ENCODE assay signal across 14 cellular contexts in genomic region chr15:70503073-70503745, GRCh38.
DNase-seq lines count a peak whose midpoint lies in the region; ATAC-seq, FAIRE-seq and TF ChIP-seq lines count a peak whose summit lies in the region.
"Had no signal": no experiment of that assay in that cellular context is flagged by ENCODE, and none has a peak within 500 bp of the region (broad histone marks: within the 10 kb centered on the region; RNA-seq: fewer than 3 reads in every experiment).

No MANE protein-coding gene starts in this region.

- peak overlapping the region in 3 of 4 donors; percentile 43 to 81 (median 65) for H3K4me3 Mint-ChIP-seq in IgD-negative memory B cell
- H3K4me3 Mint-ChIP-seq in memory B cell, result peak overlapping the region; percentile 45

- no peaks in the 10 kb centered on the region for H3K9me3 ChIP-seq in gastroesophageal sphincter

- WGBS in gastroesophageal sphincter (ENCODE audit: low coverage in 1 of 2), 2 donors, result 74 to 92% methylated on average over 4 to 7 of the region's 8 CpGs

- H3K36me3 Mint-ChIP-seq in IgD-negative memory B cell (no peaks in the 10 kb centered on the region), memory B cell (no peaks in the 10 kb centered on the region)

- no peak overlapping the region for H3K27ac ChIP-seq in gastroesophageal sphincter
- H3K27ac ChIP-seq: cardiac muscle cell had no signal

- H3K4me1 Mint-ChIP-seq in IgD-negative memory B cell (peaks cover 28 to 47% (median 40%) of the 10 kb centered on the region in 3 donors), memory B cell (peaks cover 30% of the 10 kb centered on the region)

- no peak for TF ChIP-seq CTCF in gastroesophageal sphincter (IDR thresholded peaks at IDR 0.05)

- no peak overlapping the region for H3K4me3 ChIP-seq in gastroesophageal sphincter
- H3K4me3 ChIP-seq: cardiac muscle cell had no signal

- H3K9me3 Mint-ChIP-seq in IgD-negative memory B cell, result no peaks in the 10 kb centered on the region
- no peaks in the 10 kb centered on the region for H3K9me3 Mint-ChIP-seq in memory B cell

- H3K36me3 ChIP-seq in gastroesophageal sphincter, result no peaks in the 10 kb centered on the region
- H3K36me3 ChIP-seq: cardiac muscle cell had no signal

- TF ChIP-seq POLR2A in GM12892 (IDR thresholded peaks at IDR 0.05; ENCODE audit: low read depth, low read length) (no peak), gastroesophageal sphincter (IDR thresholded peaks at IDR 0.05) (no peak)

- H3K27me3 Mint-ChIP-seq in IgD-negative memory B cell, result peaks cover 2% of the 10 kb centered on the region
- H3K27me3 Mint-ChIP-seq in memory B cell, result no peaks in the 10 kb centered on the region

- peak; percentile 91 for FAIRE-seq in GM12892 (lab: Jason Lieb, UNC)

- H3K27ac Mint-ChIP-seq in IgD-negative memory B cell, result peak overlapping the region; percentile 69 to 93 (median 80)
- H3K27ac Mint-ChIP-seq in memory B cell, result peak overlapping the region; percentile 71

- DNase-seq in GM12892 (ENCODE audit: insufficient read length) (no peak), memory B cell (ENCODE audit: low spot score in 2 of 2) (no peak), CD1c-positive myeloid dendritic cell (ENCODE audit: extremely low spot score) (no peak)
- no peak for DNase-seq in activated CD4-positive, alpha-beta T cell treated with anti-CD3 and anti-CD28 coated beads for 48 hours
- DNase-seq: EL, foreskin melanocyte, NCI-H2081 treated with DMSO at 0.1 percent for 48 hours, retina, Right ventricle myocardium superior had no signal

- TF ChIP-seq EP300 in gastroesophageal sphincter (IDR thresholded peaks at IDR 0.05), result no peak

- peaks cover 0 to 34% (median 18%) of the 10 kb centered on the region in 3 donors for H3K4me1 ChIP-seq in gastroesophageal sphincter

- peak; percentile 38 for ATAC-seq in GM21381 (IDR thresholded peaks at IDR 0.05; ENCODE audit: unreplicated experiment)
- peak; percentile 53 for ATAC-seq in memory B cell (ENCODE audit: low read depth)
- ATAC-seq in HG03378 (IDR thresholded peaks at IDR 0.05; ENCODE audit: unreplicated experiment), result no peak
- ATAC-seq in gastroesophageal sphincter, result no peak

- H3K27me3 ChIP-seq in gastroesophageal sphincter, result no peaks in the 10 kb centered on the region
- H3K27me3 ChIP-seq: cardiac muscle cell had no signal

Comparison
In these comparisons a context has a peak if more than half of its experiments do, and no peak if none do; other contexts are left out.
1. ATAC-seq: peak in GM21381 (single experiment) and memory B cell (single experiment); none in HG03378 (single experiment) and gastroesophageal sphincter (single experiment).